In genomic region chr17:41519501-41520224, GRCh38 we compare ENCODE assay signal across 11 cellular contexts. TPM values are rescaled to one million over a fixed set of nuclear protein-coding genes. Genes with fewer than 3 reads are reported as not detected.
DNase-seq lines count a peak whose midpoint lies in the region; ATAC-seq and TF ChIP-seq lines count a peak whose summit lies in the region.
"Had no signal": no experiment of that assay in that cellular context is flagged by ENCODE, and none has a peak within 500 bp of the region (broad histone marks: within the 10 kb centered on the region; RNA-seq: fewer than 3 reads in every experiment).

No MANE protein-coding gene starts in this region.

- TF ChIP-seq POLR2A in IMR-90 (IDR thresholded peaks at IDR 0.05; ENCODE audit: low read depth, low read length), result no peak

- POLR2A ChIA-PET in IMR-90 (lab: Charles Lee; ENCODE audit: unreplicated experiment), result no interaction called here

- H3K9me2 ChIP-seq in Karpas-422 (replicated peaks; ENCODE audit: insufficient read depth, low read length), result no peaks in the 10 kb centered on the region

- WGBS in IMR-90 (ENCODE audit: extremely low coverage in 2 of 2, insufficient read length in 1 of 2), 2 experiments, result 73% methylated on average over 3 of the region's 11 CpGs; no CpG with 5 or more reads in 1 of the 2 experiments
- 11% methylated on average over 10 of the region's 11 CpGs for WGBS in mammary epithelial cell (ENCODE audit: low coverage, missing lambda C conversion rate)
- WGBS in trophoblast cell (ENCODE audit: extremely low coverage, insufficient coverage, insufficient read length), result no CpG with 5 or more reads among the region's 11 CpGs

- H3K79me1 ChIP-seq in IMR-90 (ENCODE audit: low read depth in 1 of 2, low read length in 2 of 2), result peaks cover 0 to 4% of the 10 kb centered on the region in 2 experiments; a peak in 1 of 4 replicates
- H3K79me1 ChIP-seq in trophoblast cell (ENCODE audit: low read length), result peaks cover 3% of the 10 kb centered on the region

- TF ChIP-seq RAD21 in IMR-90 (IDR thresholded peaks at IDR 0.05; ENCODE audit: low read length), result no peak

- TF ChIP-seq CTCF in IMR-90 (conservative IDR thresholded peaks at IDR 0.05; ENCODE audit: low read depth, low read length) (no peak), mammary epithelial cell (conservative IDR thresholded peaks at IDR 0.05 in 1 of 2, IDR thresholded peaks at IDR 0.05 in 1 of 2; ENCODE audit: extremely low read depth in 1 of 2, insufficient read depth in 1 of 2, low read depth in 1 of 2, low read length in 2 of 2) (no peak)

- H3K9me1 ChIP-seq in IMR-90 (ENCODE audit: insufficient read depth, low read length), result peaks cover 8% of the 10 kb centered on the region; the same call in 1 of the 2 replicates

- H4K12ac ChIP-seq in trophoblast cell (ENCODE audit: low read depth, low read length), result no peak overlapping the region

- ATAC-seq in IMR-90 (ENCODE audit: low read depth), result no peak
- no peak for ATAC-seq in GM21576 (IDR thresholded peaks at IDR 0.05; ENCODE audit: unreplicated experiment)

- H2BK15ac ChIP-seq in IMR-90 (ENCODE audit: low read depth, low read length), result no peak overlapping the region; the same call in 2 of the 3 replicates

- H2BK5ac ChIP-seq in IMR-90 (ENCODE audit: low read depth, low read length, poor library complexity, severe bottlenecking) (peak overlapping the region; percentile 23), trophoblast cell (ENCODE audit: low read depth, low read length, poor library complexity) (no peak overlapping the region)

- no peaks in the 10 kb centered on the region for H3K36me3 ChIP-seq in IMR-90 (ENCODE audit: control insufficient read depth, insufficient read depth, low read length)
- H3K36me3 ChIP-seq in mammary epithelial cell (ENCODE audit: insufficient read depth, low read length), result peaks cover 17% of the 10 kb centered on the region
- peaks cover 13 to 20% of the 10 kb centered on the region in 2 experiments for H3K36me3 ChIP-seq in trophoblast cell (ENCODE audit: control insufficient read depth in 1 of 2, insufficient read depth in 2 of 2, low read length in 2 of 2)
- no peaks in the 10 kb centered on the region for H3K36me3 ChIP-seq in Karpas-422 (ENCODE audit: insufficient read depth, low read length)

- in situ Hi-C loops in IMR-90 (cut with MboI; ENCODE audit: low sequenced_read_pairs), result no loop called here
- in situ Hi-C loops in mammary epithelial cell (cut with MboI; ENCODE audit: low sequenced_read_pairs in 2 of 2), result no loop called here

- no peak overlapping the region for H3K23ac ChIP-seq in IMR-90 (ENCODE audit: low read depth, low read length)
- no peak overlapping the region for H3K23ac ChIP-seq in trophoblast cell (ENCODE audit: low read length)

- dilution Hi-C loops in IMR-90 (cut with HindIII; ENCODE audit: low sequenced_read_pairs, unreplicated experiment), result no loop called here
- dilution Hi-C loops in mammary epithelial cell (cut with HindIII; ENCODE audit: low sequenced_read_pairs), result no loop called here

- CTCF ChIA-PET in IMR-90 (lab: Yijun Ruan, JAX) (interaction anchor here (0.6 to 1.3 kb wide), 2 partner anchors 14 to 29 kb away, joined by 3 to 7 read pairs; partner anchors contain the start of gene KRT13), mammary epithelial cell (lab: Charles Lee; ENCODE audit: low non-redundant PET) (interaction anchor here (0.6 to 0.7 kb wide), 2 partner anchors 50 to 116 kb away, joined by 5 to 6 read pairs; no protein-coding TSS in a partner anchor)

- H3K18ac ChIP-seq in IMR-90 (ENCODE audit: low read depth, low read length) (no peak overlapping the region), trophoblast cell (ENCODE audit: low read length) (no peak overlapping the region)

- H3K4me3 ChIP-seq in IMR-90 (ENCODE audit: insufficient read depth, low read depth, low read length) (no peak overlapping the region), mammary epithelial cell (replicated peaks in 1 of 3; ENCODE audit: insufficient read depth in 1 of 3, low read depth in 2 of 3, low read length in 3 of 3) (peak overlapping the region in 2 of 3 experiments; percentile 5 to 9), trophoblast cell (ENCODE audit: low read depth, low read length) (peak overlapping the region; percentile 35), Karpas-422 (ENCODE audit: low read length) (no peak overlapping the region)

- H3K4me1 ChIP-seq in IMR-90 (ENCODE audit: control insufficient read depth, insufficient read depth, low read length), result peaks cover 27% of the 10 kb centered on the region
- H3K4me1 ChIP-seq in mammary epithelial cell (ENCODE audit: insufficient read depth, low read length), result peaks cover 76% of the 10 kb centered on the region
- H3K4me1 ChIP-seq in trophoblast cell (ENCODE audit: control insufficient read depth in 1 of 2, insufficient read depth in 2 of 2, low read length in 2 of 2), result peaks cover 16 to 17% of the 10 kb centered on the region in 2 experiments
- no peaks in the 10 kb centered on the region for H3K4me1 ChIP-seq in Karpas-422 (ENCODE audit: low read length)

- H3K27ac ChIP-seq in IMR-90 (ENCODE audit: insufficient read depth, low read length) (no peak overlapping the region), mammary epithelial cell (ENCODE audit: insufficient read depth, low read depth, low read length) (peak overlapping the region; percentile 94), trophoblast cell (ENCODE audit: low read depth, low read length) (no peak overlapping the region), Karpas-422 (ENCODE audit: low read length) (no peak overlapping the region)

- no peak for DNase-seq in IMR-90
- DNase-seq in NCI-H2196 treated with DMSO at 0.1 percent for 48 hours (lab: John Stamatoyannopoulos, UW; ENCODE audit: unreplicated experiment), result peak; percentile 24
- DNase-seq in mammary epithelial cell, result peak; percentile 86
- DNase-seq in trophoblast cell, result peak in 1 of 2 donors; percentile 18
- no peak for DNase-seq in COLO829 (ENCODE audit: low spot score)
- DNase-seq in Karpas-422, result no peak
- no peak for DNase-seq in RPMI8226
- DNase-seq: DND-41, islet precursor cell had no signal

- peak overlapping the region; percentile 83 for H2AFZ ChIP-seq in IMR-90 (replicated peaks; ENCODE audit: low read length, poor library complexity)
- no peak overlapping the region for H2AFZ ChIP-seq in mammary epithelial cell (ENCODE audit: low read depth, low read length)
- no peak overlapping the region for H2AFZ ChIP-seq in trophoblast cell (ENCODE audit: insufficient read depth, low read length, poor library complexity)
- no peak overlapping the region for H2AFZ ChIP-seq in Karpas-422 (ENCODE audit: low read length)

- no peak overlapping the region for H3K9ac ChIP-seq in IMR-90 (ENCODE audit: low read depth, low read length)
- peak overlapping the region; percentile 55 for H3K9ac ChIP-seq in mammary epithelial cell (ENCODE audit: insufficient read depth, low read length)
- no peak overlapping the region for H3K9ac ChIP-seq in trophoblast cell (ENCODE audit: low read length)
- H3K9ac ChIP-seq in Karpas-422 (ENCODE audit: low read length), result no peak overlapping the region

- no peak overlapping the region for H3K14ac ChIP-seq in IMR-90 (replicated peaks; ENCODE audit: low read depth, low read length)
- no peak overlapping the region for H3K14ac ChIP-seq in trophoblast cell (ENCODE audit: low read length)

- peak overlapping the region; percentile 64; the same call in 1 of the 2 replicates for H2BK120ac ChIP-seq in IMR-90 (ENCODE audit: low read depth, low read length)
- H2BK120ac ChIP-seq in trophoblast cell (ENCODE audit: insufficient read depth, low read length, poor library complexity), result no peak overlapping the region

- H3K27me3 ChIP-seq in IMR-90 (ENCODE audit: control insufficient read depth, insufficient read depth, low read length) (no peaks in the 10 kb centered on the region), mammary epithelial cell (ENCODE audit: insufficient read depth, low read length) (no peaks in the 10 kb centered on the region), trophoblast cell (ENCODE audit: insufficient read depth, low read length) (no peaks in the 10 kb centered on the region), Karpas-422 (ENCODE audit: low read length) (no peaks in the 10 kb centered on the region)

- intact Hi-C loops in IMR-90 (cut with micrococcal nuclease), result no loop called here
- intact Hi-C loops in mammary epithelial cell (cut with micrococcal nuclease), result loop anchor here (1.0 kb wide), 3 partner anchors 19 to 610 kb away; no protein-coding TSS in a partner anchor

- H3K4me2 ChIP-seq in IMR-90 (ENCODE audit: low read depth, low read length) (no peak overlapping the region), mammary epithelial cell (ENCODE audit: insufficient read depth, low read depth, low read length) (peak overlapping the region; percentile 77), trophoblast cell (ENCODE audit: low read length) (no peak overlapping the region), Karpas-422 (ENCODE audit: low read depth, low read length, poor library complexity, severe bottlenecking) (no peak overlapping the region)

- H2AK5ac ChIP-seq in IMR-90 (ENCODE audit: low read depth, low read length) (peak overlapping the region; percentile 47; the same call in 1 of the 2 replicates), trophoblast cell (ENCODE audit: low read length) (no peak overlapping the region)

- H2BK12ac ChIP-seq in trophoblast cell (ENCODE audit: low read length), result no peak overlapping the region

- H4K5ac ChIP-seq in IMR-90 (ENCODE audit: low read depth, low read length), result no peak overlapping the region; the same call in 1 of the 2 replicates

- H3K56ac ChIP-seq in IMR-90 (ENCODE audit: extremely low read depth, insufficient read depth, low read length), result no peak overlapping the region

- H3K9me3 ChIP-seq in IMR-90 (ENCODE audit: control insufficient read depth, insufficient read depth, low read length), result no peaks in the 10 kb centered on the region
- H3K9me3 ChIP-seq in mammary epithelial cell (replicated peaks; ENCODE audit: insufficient read depth, low read length), result no peaks in the 10 kb centered on the region
- peaks cover 2% of the 10 kb centered on the region for H3K9me3 ChIP-seq in trophoblast cell (ENCODE audit: insufficient read depth, low read depth, low read length)
- no peaks in the 10 kb centered on the region for H3K9me3 ChIP-seq in Karpas-422 (ENCODE audit: low read length)

- no peak overlapping the region; a peak in 1 of 4 replicates for H4K8ac ChIP-seq in IMR-90 (ENCODE audit: low read depth in 2 of 2, low read length in 2 of 2)
- H4K8ac ChIP-seq in trophoblast cell (ENCODE audit: low read depth, low read length), result no peak overlapping the region

- H3K4ac ChIP-seq in IMR-90 (ENCODE audit: low read depth, low read length) (peak overlapping the region; percentile 26; the same call in 1 of the 2 replicates), trophoblast cell (ENCODE audit: low read depth, low read length) (no peak overlapping the region)

- H3K79me2 ChIP-seq in mammary epithelial cell (ENCODE audit: insufficient read depth, low read length) (peaks cover 26% of the 10 kb centered on the region), trophoblast cell (ENCODE audit: control insufficient read depth, insufficient read depth, low read length, poor library complexity) (no peaks in the 10 kb centered on the region), Karpas-422 (ENCODE audit: low read length) (no peaks in the 10 kb centered on the region)

- H4K20me1 ChIP-seq in IMR-90 (ENCODE audit: insufficient read depth, low read length) (no peaks in the 10 kb centered on the region), mammary epithelial cell (ENCODE audit: insufficient read depth, low read length) (no peaks in the 10 kb centered on the region), Karpas-422 (ENCODE audit: insufficient read depth, low read depth, low read length) (no peaks in the 10 kb centered on the region)

- no peak overlapping the region; the same call in 1 of the 2 replicates for H2BK20ac ChIP-seq in IMR-90 (ENCODE audit: low read depth, low read length)

- H2AK9ac ChIP-seq in IMR-90 (replicated peaks; ENCODE audit: low read depth, low read length, poor library complexity), result peak overlapping the region; percentile 69

- no TSS peak for BruUV-seq in IMR-90 (replicated peaks; lab: Mats Ljungman, UMichigan)
- no TSS peak for BruUV-seq in mammary epithelial cell (replicated peaks; lab: Mats Ljungman, UMichigan)

- no peak overlapping the region for H4K91ac ChIP-seq in IMR-90 (ENCODE audit: insufficient read depth, low read depth, low read length)
- no peak overlapping the region for H4K91ac ChIP-seq in trophoblast cell (ENCODE audit: low read depth, low read length)

RNA-seq across cellular contexts. Expression of gene KRT15, which starts 1.0 kb away (rescaled TPM):
- total RNA-seq in IMR-90 (2012; rRNA removed), result 2.9 and 3.6 TPM in 2 replicates
- polyA plus RNA-seq in IMR-90 (2012; rRNA removed), result 5.3 and 7.6 TPM in 2 replicates
- 3.4 and 3.7 TPM in 2 replicates for polyA plus RNA-seq in IMR-90 (2012; cell fraction: cytosol; rRNA removed)
- 17.3 and 18.6 TPM in 2 replicates for polyA plus RNA-seq in IMR-90 (2012; cell fraction: nucleus; rRNA removed; ENCODE audit: low replicate concordance)
- 1,000 to 10,000 TPM in 1 of 2 donors, 100 to 1,000 TPM in 1; 302 to 1,980 TPM for total RNA-seq in mammary epithelial cell
- 2,083 TPM for polyA plus RNA-seq in mammary epithelial cell
- 1,726 TPM for polyA minus RNA-seq in mammary epithelial cell
- polyA plus RNA-seq in trophoblast cell (2013), result 0.40 and 0.64 TPM in 2 replicates
- total RNA-seq in Karpas-422 (2014; rRNA removed; shearing (Covaris generic); ENCODE audit: low replicate concordance), result not detected in 2 replicates
- total RNA-seq: cardiac septum had no signal

RNA-seq across cellular contexts. Expression of gene KRT19, which starts 8.4 kb away (rescaled TPM):
- total RNA-seq in IMR-90 (2012; rRNA removed) (14.7 and 18.1 TPM in 2 replicates), mammary epithelial cell (10 to 100 TPM in 1 of 2 donors, not detected in 1; 29.3 TPM)
- polyA plus RNA-seq in IMR-90 (2012; rRNA removed) (12.0 and 12.5 TPM in 2 replicates), mammary epithelial cell (1.7 TPM)
- polyA plus RNA-seq in IMR-90 (2012; cell fraction: cytosol; rRNA removed), result 12.7 and 12.8 TPM in 2 replicates
- 5.0 and 8.4 TPM in 2 replicates for polyA plus RNA-seq in IMR-90 (2012; cell fraction: nucleus; rRNA removed; ENCODE audit: low replicate concordance)
- not detected for polyA minus RNA-seq in mammary epithelial cell
- polyA plus RNA-seq in trophoblast cell (2013), result 1,394 and 1,458 TPM in 2 replicates
- not detected in 2 replicates for total RNA-seq in Karpas-422 (2014; rRNA removed; shearing (Covaris generic); ENCODE audit: low replicate concordance)

RNA-seq across cellular contexts. Expression of gene KRT13, which starts 14.3 kb away (rescaled TPM):
- 0.18 and 0.28 TPM in 2 replicates for total RNA-seq in IMR-90 (2012; rRNA removed)
- 0.56 and 0.60 TPM in 2 replicates for polyA plus RNA-seq in IMR-90 (2012; rRNA removed)
- polyA plus RNA-seq in IMR-90 (2012; cell fraction: cytosol; rRNA removed), result 0.42 and 0.44 TPM in 2 replicates
- 0.61 and 0.87 TPM in 2 replicates for polyA plus RNA-seq in IMR-90 (2012; cell fraction: nucleus; rRNA removed; ENCODE audit: low replicate concordance)
- 1 to 10 TPM in 1 of 2 donors, under 1 TPM in 1; 0.17 to 1.4 TPM for total RNA-seq in mammary epithelial cell
- 1.2 TPM for polyA plus RNA-seq in mammary epithelial cell
- polyA minus RNA-seq in mammary epithelial cell, result not detected
- not detected in 2 replicates for polyA plus RNA-seq in trophoblast cell (2013)
- not detected in 2 replicates for total RNA-seq in Karpas-422 (2014; rRNA removed; shearing (Covaris generic); ENCODE audit: low replicate concordance)
- total RNA-seq: cardiac septum had no signal

RNA-seq across cellular contexts. Expression of gene KRT36, which starts 30.0 kb away (rescaled TPM):
- total RNA-seq in IMR-90 (2012; rRNA removed) (not detected in 2 replicates), mammary epithelial cell (not detected)
- polyA plus RNA-seq in IMR-90 (2012; rRNA removed) (not detected in 2 replicates), mammary epithelial cell (not detected)
- polyA plus RNA-seq in IMR-90 (2012; cell fraction: cytosol; rRNA removed), result 0.03 TPM in 1 of 2 replicates, not detected in the other
- not detected in 2 replicates for polyA plus RNA-seq in IMR-90 (2012; cell fraction: nucleus; rRNA removed; ENCODE audit: low replicate concordance)
- not detected for polyA minus RNA-seq in mammary epithelial cell
- polyA plus RNA-seq in trophoblast cell (2013), result not detected in 2 replicates
- not detected in 2 replicates for total RNA-seq in Karpas-422 (2014; rRNA removed; shearing (Covaris generic); ENCODE audit: low replicate concordance)
- total RNA-seq: cardiac septum had no signal

RNA-seq across cellular contexts. Expression of gene KRT35, which starts 38.7 kb away (rescaled TPM):
- total RNA-seq in IMR-90 (2012; rRNA removed), result not detected in 2 replicates
- not detected in 2 replicates for polyA plus RNA-seq in IMR-90 (2012; rRNA removed)
- polyA plus RNA-seq in IMR-90 (2012; cell fraction: cytosol; rRNA removed), result not detected in 2 replicates
- polyA plus RNA-seq in IMR-90 (2012; cell fraction: nucleus; rRNA removed; ENCODE audit: low replicate concordance), result not detected in 2 replicates
- total RNA-seq in mammary epithelial cell, result not detected
- not detected for polyA plus RNA-seq in mammary epithelial cell
- polyA minus RNA-seq in mammary epithelial cell, result not detected
- not detected in 2 replicates for polyA plus RNA-seq in trophoblast cell (2013)
- total RNA-seq in Karpas-422 (2014; rRNA removed; shearing (Covaris generic); ENCODE audit: low replicate concordance), result not detected in 2 replicates
- total RNA-seq: cardiac septum had no signal

Comparison
In these comparisons a context has a peak if more than half of its experiments do, and no peak if none do; other contexts are left out.
1. DNase-seq: peak in NCI-H2196 treated with DMSO at 0.1 percent for 48 hours (single experiment) and mammary epithelial cell (single experiment); none in IMR-90 (single experiment), COLO829 (single experiment), Karpas-422 (single experiment) and RPMI8226 (single experiment).
2. H3K4me3 ChIP-seq: peak in mammary epithelial cell (2 of 3) and trophoblast cell (single experiment); none in IMR-90 (single experiment) and Karpas-422 (single experiment).
3. RNA of gene KRT15, which starts 1.0 kb away (total RNA-seq): 302 to 1,980 TPM in mammary epithelial cell; 2.9 to 3.6 TPM in IMR-90 and not detected in Karpas-422; every median in the first group is over 10 times any median in the second.